17 cellular contexts compared by ENCODE assay signal in the genomic region with DNA sequence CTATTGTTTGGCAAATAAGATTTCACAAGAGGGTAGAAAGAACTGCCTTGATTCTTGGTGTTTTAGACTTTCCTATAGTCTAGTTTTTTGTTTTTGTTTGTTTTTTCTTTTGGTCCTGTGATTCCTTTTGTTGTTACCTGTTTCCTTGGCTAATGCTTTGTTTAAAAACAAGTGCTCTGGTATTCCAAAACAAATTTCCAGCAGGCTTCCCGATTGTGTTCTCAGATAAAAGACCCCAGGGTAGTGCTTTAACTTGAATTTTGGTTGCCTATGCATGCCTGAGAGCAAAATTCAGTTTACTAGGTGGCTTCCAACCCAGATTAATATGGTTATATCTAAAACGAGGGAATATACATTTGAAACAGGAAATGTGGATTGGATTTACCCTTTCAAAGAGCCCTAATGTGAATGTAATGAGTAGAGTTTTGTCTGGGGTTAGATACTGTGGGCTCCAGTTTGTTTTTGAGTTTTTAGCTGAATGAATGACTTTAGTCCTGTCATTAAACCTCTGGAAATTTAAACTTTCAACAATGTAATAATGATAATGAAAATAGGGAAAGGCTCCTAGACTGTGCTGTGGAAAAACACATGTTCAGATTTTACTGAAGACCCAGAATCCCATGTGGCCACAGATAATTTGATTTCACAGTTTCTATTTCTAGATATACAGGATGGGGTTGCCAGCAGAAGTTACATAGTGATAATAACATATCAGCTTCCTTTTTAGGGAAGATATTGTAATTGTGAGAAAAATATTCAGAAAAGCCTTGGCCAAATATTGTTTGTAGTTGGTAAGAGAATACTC.
"Had no signal": no experiment of that assay in that cellular context is flagged by ENCODE, and none has a peak within 500 bp of the region (broad histone marks: within the 10 kb centered on the region; RNA-seq: fewer than 3 reads in every experiment).

No MANE protein-coding gene starts in this region.

- H3K27me3 Mint-ChIP-seq: activated CD4-positive, alpha-beta memory T cell treated with anti-CD3 and anti-CD28 coated beads for 36 hours; activated CD8-positive, alpha-beta memory T cell treated with anti-CD3 and anti-CD28 coated beads, Interleukin-2, amount 10 ng/mL, durations not matched to agents 7 days and 5 days; dendritic cell treated with granulocyte-macrophage colony-stimulating factor and Interleukin-4, amounts not matched to agents 40 ng/mL and 50 ng/mL, for 4 days; type B pancreatic cell had no signal

- H3K9me3 ChIP-seq: gastrocnemius medialis, ovary, suprapubic skin had no signal

- H3K36me3 ChIP-seq: gastrocnemius medialis, ovary, suprapubic skin had no signal

- ATAC-seq: activated CD4-positive, alpha-beta T cell treated with anti-CD3 and anti-CD28 coated beads for 36 hours; activated CD8-positive, alpha-beta memory T cell treated with anti-CD3 and anti-CD28 coated beads, Interleukin-2, amount 10 ng/mL, durations not matched to agents 7 days and 5 days; effector memory CD8-positive, alpha-beta T cell; gastrocnemius medialis; sciatic nerve had no signal

- H3K9me3 Mint-ChIP-seq: activated CD4-positive, alpha-beta memory T cell treated with anti-CD3 and anti-CD28 coated beads for 36 hours; dendritic cell treated with granulocyte-macrophage colony-stimulating factor and Interleukin-4, amounts not matched to agents 40 ng/mL and 50 ng/mL, for 4 days; effector memory CD8-positive, alpha-beta T cell; stimulated activated naive CD8-positive, alpha-beta T cell treated with anti-CD3 and anti-CD28 coated beads, Interleukin-15, Interleukin-2, amounts not matched to agents 100 ng/mL and 50 ng/mL, for 24 hours; T-helper 2 cell treated with Interferon-gamma antibody and Interleukin-4, amounts not matched to agents 5 μg/mL and 100 μg/mL, for 36 hours; type B pancreatic cell had no signal

- H3K4me1 ChIP-seq: suprapubic skin had no signal

- H3K27me3 ChIP-seq: gastrocnemius medialis, ovary, suprapubic skin had no signal

- DNase-seq: activated CD4-positive, alpha-beta memory T cell treated with anti-CD3 and anti-CD28 coated beads for 36 hours; activated CD4-positive, alpha-beta T cell treated with anti-CD3 and anti-CD28 coated beads for 36 hours; activated CD8-positive, alpha-beta memory T cell treated with anti-CD3 and anti-CD28 coated beads, Interleukin-2, amount 10 ng/mL, durations not matched to agents 7 days and 5 days; activated naive CD4-positive, alpha-beta T cell treated with anti-CD3 and anti-CD28 coated beads, Interleukin-2, amount 50 U/mL, for 16 hours; activated T-cell treated with anti-CD3 and anti-CD28 coated beads, Interleukin-2, amount 50 U/mL, for 1 hour; effector memory CD8-positive, alpha-beta T cell; gastrocnemius medialis; islet precursor cell; ovary had no signal

- H3K27ac Mint-ChIP-seq: activated CD4-positive, alpha-beta memory T cell treated with anti-CD3 and anti-CD28 coated beads for 36 hours; activated CD4-positive, alpha-beta T cell treated with anti-CD3 and anti-CD28 coated beads for 36 hours; activated CD8-positive, alpha-beta memory T cell treated with anti-CD3 and anti-CD28 coated beads, Interleukin-2, amount 10 ng/mL, durations not matched to agents 7 days and 5 days; dendritic cell treated with granulocyte-macrophage colony-stimulating factor and Interleukin-4, amounts not matched to agents 40 ng/mL and 50 ng/mL, for 4 days; effector memory CD8-positive, alpha-beta T cell; stimulated activated naive CD8-positive, alpha-beta T cell treated with anti-CD3 and anti-CD28 coated beads, Interleukin-15, Interleukin-2, amounts not matched to agents 100 ng/mL and 50 ng/mL, for 24 hours; T-helper 2 cell treated with Interferon-gamma antibody and Interleukin-4, amounts not matched to agents 5 μg/mL and 100 μg/mL, for 36 hours; type B pancreatic cell had no signal

- H3K4me3 Mint-ChIP-seq: activated CD4-positive, alpha-beta memory T cell treated with anti-CD3 and anti-CD28 coated beads for 36 hours; activated CD4-positive, alpha-beta T cell treated with anti-CD3 and anti-CD28 coated beads for 36 hours; activated CD8-positive, alpha-beta memory T cell treated with anti-CD3 and anti-CD28 coated beads, Interleukin-2, amount 10 ng/mL, durations not matched to agents 7 days and 5 days; dendritic cell treated with granulocyte-macrophage colony-stimulating factor and Interleukin-4, amounts not matched to agents 40 ng/mL and 50 ng/mL, for 4 days; effector memory CD8-positive, alpha-beta T cell; stimulated activated naive CD8-positive, alpha-beta T cell treated with anti-CD3 and anti-CD28 coated beads, Interleukin-15, Interleukin-2, amounts not matched to agents 100 ng/mL and 50 ng/mL, for 24 hours; T-helper 2 cell treated with Interferon-gamma antibody and Interleukin-4, amounts not matched to agents 5 μg/mL and 100 μg/mL, for 36 hours; type B pancreatic cell had no signal

- H3K36me3 Mint-ChIP-seq: activated CD4-positive, alpha-beta memory T cell treated with anti-CD3 and anti-CD28 coated beads for 36 hours; activated CD8-positive, alpha-beta memory T cell treated with anti-CD3 and anti-CD28 coated beads, Interleukin-2, amount 10 ng/mL, durations not matched to agents 7 days and 5 days had no signal

- H3K4me1 Mint-ChIP-seq: activated CD4-positive, alpha-beta T cell treated with anti-CD3 and anti-CD28 coated beads for 36 hours; activated CD8-positive, alpha-beta memory T cell treated with anti-CD3 and anti-CD28 coated beads, Interleukin-2, amount 10 ng/mL, durations not matched to agents 7 days and 5 days had no signal

- H3K4me3 ChIP-seq: gastrocnemius medialis, lung, ovary, suprapubic skin had no signal

- H3K27ac ChIP-seq: gastrocnemius medialis, ovary, suprapubic skin, VCaP had no signal
